ENCODE assay signal across 8 cellular contexts in the genomic region with DNA sequence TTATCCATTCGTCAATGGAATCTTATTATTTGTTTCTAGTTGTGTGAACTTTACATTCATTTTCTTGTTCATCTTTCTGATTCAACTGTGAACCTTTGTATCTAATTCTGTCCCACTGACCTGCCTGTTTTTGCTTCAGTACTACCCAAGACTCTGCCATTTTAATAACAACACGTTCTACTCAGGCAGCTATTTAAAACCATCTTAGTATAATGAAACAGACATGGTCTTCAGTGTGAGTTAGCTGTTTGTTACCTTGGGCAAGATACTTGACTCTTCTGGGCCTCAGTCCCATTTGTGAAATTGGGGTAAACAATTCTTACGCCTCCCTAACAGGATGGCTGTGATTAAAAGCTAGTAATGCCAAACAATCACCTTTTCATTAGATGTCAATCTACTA. TPM values are rescaled to one million over a fixed set of nuclear protein-coding genes. Genes with fewer than 3 reads are reported as not detected.
DNase-seq lines count a peak whose midpoint lies in the region; FAIRE-seq and TF ChIP-seq lines count a peak whose summit lies in the region.

No MANE protein-coding gene starts in this region.

- DNase-seq in CD8-positive, alpha-beta memory T cell = no peak
- no peak for DNase-seq in NB4 (ENCODE audit: low read depth)
- no peak for DNase-seq in H1 (ENCODE audit: low read depth in 1 of 2, low spot score in 2 of 2)
- DNase-seq in DMS53 treated with DMSO at 0.1 percent for 48 hours (lab: John Stamatoyannopoulos, UW; ENCODE audit: unreplicated experiment) = no peak
- no peak for DNase-seq in DMS 273 (lab: John Stamatoyannopoulos, UW; ENCODE audit: unreplicated experiment)
- DNase-seq in germinal center (ENCODE audit: low spot score) = no peak
- no peak for DNase-seq in stimulated activated CD4-positive, alpha-beta T cell treated with anti-CD3 and anti-CD28 coated beads, Interleukin-4, amount 100 ng/mL, for 1 hour

- POLR2A ChIA-PET in CD8-positive, alpha-beta memory T cell (lab: Charles Lee) = no interaction called here
- POLR2A ChIA-PET in H1 (lab: Charles Lee; ENCODE audit: partially characterized antibody) = interaction anchor here (1.1 to 1.2 kb wide), 2 partner anchors 12 to 54 kb away, joined by 3 read pairs; a partner anchor contains a TSS

- no peak overlapping the region for H2BK20ac ChIP-seq in H1 (ENCODE audit: low read length)

- H3K27me3 Mint-ChIP-seq in CD8-positive, alpha-beta memory T cell = no peaks in the 10 kb centered on the region

- H3K79me1 ChIP-seq in H1 (ENCODE audit: low read depth, low read length) = 0 out of 2 replicates have a peak, but pooled peaks cover 3% of the 10 kb centered on the region

- H2BK15ac ChIP-seq in H1 (ENCODE audit: low read length) = no peak overlapping the region

- no peak for TF ChIP-seq CTCF in NB4 (IDR thresholded peaks at IDR 0.05; ENCODE audit: low read depth, low read length)
- TF ChIP-seq CTCF in H1 (IDR thresholded peaks at IDR 0.05; ENCODE audit: control extremely low read depth in 1 of 3, insufficient read depth in 1 of 3, low read depth in 1 of 3, low read length in 3 of 3) = no peak

- H3K4ac ChIP-seq in H1 (replicated peaks; ENCODE audit: insufficient read length, low read depth, low read length) = no peak overlapping the region

- H3K4me1 Mint-ChIP-seq in CD8-positive, alpha-beta memory T cell = peaks cover 0 to 20% (median 8%) of the 10 kb centered on the region in 3 donors

- no peaks in the 10 kb centered on the region; the same call in 1 of the 2 replicates for H3K23me2 ChIP-seq in H1 (ENCODE audit: low read depth, low read length)

- H3K27ac Mint-ChIP-seq in CD8-positive, alpha-beta memory T cell = peak overlapping the region; percentile 37 to 91 (median 86)

- H3K36me3 ChIP-seq in CD8-positive, alpha-beta memory T cell (ENCODE audit: insufficient read depth, low read length) = no peaks in the 10 kb centered on the region
- H3K36me3 ChIP-seq in H1 (ENCODE audit: control insufficient read depth in 2 of 4, insufficient read depth in 4 of 4, low read length in 3 of 4) (peaks cover 0 to 7% (median 0%) of the 10 kb centered on the region in 4 experiments; a peak in 3 of 8 replicates), neuron (ENCODE audit: insufficient read depth, low read length) (peaks cover 12% of the 10 kb centered on the region)

- H2BK5ac ChIP-seq in H1 (ENCODE audit: low read depth, low read length) = no peak overlapping the region

- TF ChIP-seq RAD21 in H1 (IDR thresholded peaks at IDR 0.05 in 1 of 2, conservative IDR thresholded peaks at IDR 0.05 in 1 of 2; ENCODE audit: low read depth in 2 of 2, low read length in 2 of 2) = no peak

- H4K20me1 ChIP-seq in H1 (replicated peaks in 1 of 2; ENCODE audit: control insufficient read depth in 1 of 2, insufficient read depth in 2 of 2, low read length in 2 of 2) = peaks cover 7 to 12% of the 10 kb centered on the region in 2 experiments

- H3K4me1 ChIP-seq in CD8-positive, alpha-beta memory T cell (ENCODE audit: insufficient read depth, low read length) = peaks cover 50% of the 10 kb centered on the region
- H3K4me1 ChIP-seq in H1 (replicated peaks in 1 of 4; ENCODE audit: control insufficient read depth in 3 of 4, insufficient read depth in 4 of 4, low read length in 3 of 4) (peaks cover 3 to 23% (median 9%) of the 10 kb centered on the region in 4 experiments; a peak in 6 of 7 replicates), neuron (ENCODE audit: insufficient read depth, low read length) (peaks cover 22% of the 10 kb centered on the region)

- H3K79me2 ChIP-seq in H1 (ENCODE audit: control insufficient read depth in 1 of 2, insufficient read depth in 2 of 2, low read length in 2 of 2) = peaks cover 21 to 60% of the 10 kb centered on the region in 2 experiments

- 31% methylated on average over 3 of the region's 3 CpGs; no CpG with 5 or more reads in 1 of the 2 experiments for WGBS in H1 (ENCODE audit: extremely low coverage in 1 of 2, insufficient coverage in 1 of 2, insufficient read length in 1 of 2, insufficient replicate concordance in 2 of 2, low coverage in 1 of 2, low lambda C conversion rate in 2 of 2, missing lambda C conversion rate in 1 of 2), 2 experiments

- no peak for FAIRE-seq in H1 (lab: Jason Lieb, UNC)

- TF ChIP-seq POLR2A in NB4 (IDR thresholded peaks at IDR 0.05; ENCODE audit: extremely low read depth, insufficient read length) (no peak), H1 (IDR thresholded peaks at IDR 0.05; ENCODE audit: control extremely low read depth in 1 of 2, low read depth in 2 of 2, low read length in 2 of 2) (no peak)

- H3K9me3 ChIP-seq in CD8-positive, alpha-beta memory T cell (ENCODE audit: low read length) = no peaks in the 10 kb centered on the region
- peaks cover 0 to 5% of the 10 kb centered on the region in 2 experiments; a peak in 1 of 4 replicates for H3K9me3 ChIP-seq in H1 (ENCODE audit: insufficient read depth in 2 of 2, low read depth in 1 of 2, low read length in 1 of 2)
- H3K9me3 ChIP-seq in neuron (ENCODE audit: low read length) = peaks cover 4% of the 10 kb centered on the region

- no peak overlapping the region for H4K5ac ChIP-seq in H1 (ENCODE audit: insufficient read length, low read depth, low read length)

- H3K23ac ChIP-seq in H1 (ENCODE audit: insufficient read length) = no peak overlapping the region

- no peak for TF ChIP-seq EP300 in H1 (IDR thresholded peaks at IDR 0.05; ENCODE audit: borderline replicate concordance in 1 of 2, low read depth in 2 of 2, low read length in 2 of 2)

- no peak overlapping the region for H2BK120ac ChIP-seq in H1 (replicated peaks; ENCODE audit: low read depth, low read length)

- no peak overlapping the region for H4K8ac ChIP-seq in H1 (ENCODE audit: extremely low read depth, insufficient read depth, low read length)

- peak overlapping the region; percentile 78 for H3K4me3 ChIP-seq in CD8-positive, alpha-beta memory T cell (ENCODE audit: low read length)
- H3K4me3 ChIP-seq in NB4 (ENCODE audit: low read depth, low read length) = peak overlapping the region; percentile 100
- H3K4me3 ChIP-seq in H1 (ENCODE audit: extremely low read depth in 1 of 4, insufficient read depth in 2 of 4, low read depth in 3 of 4, low read length in 4 of 4) = peak overlapping the region; percentile 81 to 93 (median 84)
- H3K4me3 ChIP-seq in neuron (ENCODE audit: low read length) = peak overlapping the region; percentile 99

- peak overlapping the region; percentile 88 for H3K27ac ChIP-seq in CD8-positive, alpha-beta memory T cell (ENCODE audit: low read depth, low read length)
- no peak overlapping the region for H3K27ac ChIP-seq in H1 (ENCODE audit: low read depth, low read length)

- H3K9me3 Mint-ChIP-seq in CD8-positive, alpha-beta memory T cell = peaks cover 0 to 5% (median 0%) of the 10 kb centered on the region in 5 donors

- H3K56ac ChIP-seq in H1 (replicated peaks; ENCODE audit: insufficient read length, low read depth, low read length) = no peak overlapping the region

- no peak overlapping the region for H2BK12ac ChIP-seq in H1 (ENCODE audit: low read depth, low read length)

- no peak overlapping the region for H2AK5ac ChIP-seq in H1 (ENCODE audit: low read depth, low read length)

- no peaks in the 10 kb centered on the region for H3K27me3 ChIP-seq in CD8-positive, alpha-beta memory T cell (ENCODE audit: insufficient read depth, low read length, poor library complexity, severe bottlenecking)
- H3K27me3 ChIP-seq in H1 (replicated peaks in 1 of 4; ENCODE audit: control insufficient read depth in 3 of 4, extremely low read depth in 1 of 4, insufficient read depth in 3 of 4, low read length in 3 of 4) (no peaks in the 10 kb centered on the region), neuron (ENCODE audit: insufficient read depth, low read length) (no peaks in the 10 kb centered on the region)

- H3K9ac ChIP-seq in H1 (replicated peaks in 1 of 4; ENCODE audit: extremely low read depth in 1 of 4, low read depth in 3 of 4, low read length in 3 of 4) = 0 out of 7 replicates have a peak overlapping the region, but pooled peaks of 1 of the 4 experiments have one; percentile 16

- H2AFZ ChIP-seq in H1 (ENCODE audit: low read length) (no peak overlapping the region), neuron (ENCODE audit: low read depth, low read length) (no peak overlapping the region)

- CTCF ChIA-PET in CD8-positive, alpha-beta memory T cell (lab: Charles Lee) = interaction anchor here (1.9 kb wide), 1 partner anchor 55 kb away, joined by 6 read pairs; a partner anchor contains a TSS
- CTCF ChIA-PET in H1 (lab: Charles Lee; ENCODE audit: partially characterized antibody) = interaction anchor here (0.6 kb wide), 1 partner anchor 1863 kb away, joined by 3 read pairs; no protein-coding TSS in a partner anchor

- peaks cover 0 to 5% (median 0%) of the 10 kb centered on the region in 3 donors for H3K36me3 Mint-ChIP-seq in CD8-positive, alpha-beta memory T cell

- no peak overlapping the region for H3K14ac ChIP-seq in H1 (ENCODE audit: insufficient read length)

- peak overlapping the region in 1 of 7 donors; percentile 89 for H3K4me3 Mint-ChIP-seq in CD8-positive, alpha-beta memory T cell

- H3K4me2 ChIP-seq in H1 (ENCODE audit: insufficient read depth in 1 of 2, low read depth in 2 of 2, low read length in 2 of 2) = peak overlapping the region; percentile 68 to 79

- no peak overlapping the region for H4K91ac ChIP-seq in H1 (replicated peaks; ENCODE audit: insufficient read length, low read length)

- H3K18ac ChIP-seq in H1 (ENCODE audit: extremely low read depth, low read length) = no peak overlapping the region

RNA-seq across cellular contexts. Expression of a gene that starts 1.6 kb away (rescaled TPM):
- 10 to 100 TPM; 55.5 to 57.7 TPM for total RNA-seq in CD8-positive, alpha-beta memory T cell
- polyA plus RNA-seq in CD8-positive, alpha-beta memory T cell = 47.4 TPM
- 35.3 and 39.5 TPM in 2 replicates for total RNA-seq in H1 (2021; fragmentation: NEBNext Ultra II Directional; extraction: Animal tissue kit (Norgen Biotek cat#: 25700))
- 18.6 and 18.8 TPM in 2 replicates for polyA plus RNA-seq in H1 (2011; rRNA removed)
- 20.4 TPM for polyA plus RNA-seq in H1 (2011; cell fraction: cytosol; rRNA removed)
- 22.3 TPM for polyA plus RNA-seq in H1 (2011; cell fraction: nucleus; rRNA removed)
- polyA plus RNA-seq in H1 (2012, experiment 1 of 2) = 17.3 to 29.8 TPM (median 20.1 TPM) in 4 replicates
- 3.3 TPM for polyA plus RNA-seq in H1 (2012, experiment 2 of 2)
- polyA plus RNA-seq in H1 (2013, experiment 1 of 2) = 22.3 TPM
- polyA plus RNA-seq in H1 (2013, experiment 2 of 2) = 22.0 TPM
- polyA minus RNA-seq in H1 (2011; rRNA and poly(A)+ RNA removed) = 28.9 and 44.8 TPM in 2 replicates
- polyA minus RNA-seq in H1 (2011; cell fraction: cytosol; rRNA and poly(A)+ RNA removed) = 28.5 TPM
- 47.2 TPM for polyA minus RNA-seq in H1 (2011; cell fraction: nucleus; rRNA and poly(A)+ RNA removed)

RNA-seq across cellular contexts. Expression of a gene that starts 42.0 kb away (rescaled TPM):
- under 1 TPM; 0.55 to 0.78 TPM for total RNA-seq in CD8-positive, alpha-beta memory T cell
- polyA plus RNA-seq in CD8-positive, alpha-beta memory T cell = 0.26 TPM
- 0.90 and 1.0 TPM in 2 replicates for total RNA-seq in H1 (2021; fragmentation: NEBNext Ultra II Directional; extraction: Animal tissue kit (Norgen Biotek cat#: 25700))
- polyA plus RNA-seq in H1 (2011; rRNA removed) = 0.74 and 0.86 TPM in 2 replicates
- polyA plus RNA-seq in H1 (2011; cell fraction: cytosol; rRNA removed) = 0.89 TPM
- 0.33 TPM for polyA plus RNA-seq in H1 (2011; cell fraction: nucleus; rRNA removed)
- polyA plus RNA-seq in H1 (2012, experiment 1 of 2) = 0.37 to 0.83 TPM (median 0.78 TPM) in 4 replicates
- polyA plus RNA-seq in H1 (2012, experiment 2 of 2) = not detected
- 1.1 TPM for polyA plus RNA-seq in H1 (2013, experiment 1 of 2)
- polyA plus RNA-seq in H1 (2013, experiment 2 of 2) = 1.2 TPM
- 0.54 TPM in 1 of 2 replicates, not detected in the other for polyA minus RNA-seq in H1 (2011; rRNA and poly(A)+ RNA removed)
- not detected for polyA minus RNA-seq in H1 (2011; cell fraction: cytosol; rRNA and poly(A)+ RNA removed)
- polyA minus RNA-seq in H1 (2011; cell fraction: nucleus; rRNA and poly(A)+ RNA removed) = 0.40 TPM

RNA-seq across cellular contexts. Expression of a gene that starts 54.0 kb away (rescaled TPM):
- 10 to 100 TPM; 34.2 to 36.6 TPM for total RNA-seq in CD8-positive, alpha-beta memory T cell
- polyA plus RNA-seq in CD8-positive, alpha-beta memory T cell = 58.1 TPM
- total RNA-seq in H1 (2021; fragmentation: NEBNext Ultra II Directional; extraction: Animal tissue kit (Norgen Biotek cat#: 25700)) = 10.7 and 21.8 TPM in 2 replicates
- polyA plus RNA-seq in H1 (2011; rRNA removed) = 9.5 and 10.7 TPM in 2 replicates
- polyA plus RNA-seq in H1 (2011; cell fraction: cytosol; rRNA removed) = 18.6 TPM
- polyA plus RNA-seq in H1 (2011; cell fraction: nucleus; rRNA removed) = 10.1 TPM
- 10.9 to 25.0 TPM (median 17.9 TPM) in 4 replicates for polyA plus RNA-seq in H1 (2012, experiment 1 of 2)
- polyA plus RNA-seq in H1 (2012, experiment 2 of 2) = 8.2 TPM
- 8.0 TPM for polyA plus RNA-seq in H1 (2013, experiment 1 of 2)
- 10.9 TPM for polyA plus RNA-seq in H1 (2013, experiment 2 of 2)
- 7.6 and 11.9 TPM in 2 replicates for polyA minus RNA-seq in H1 (2011; rRNA and poly(A)+ RNA removed)
- polyA minus RNA-seq in H1 (2011; cell fraction: cytosol; rRNA and poly(A)+ RNA removed) = 8.2 TPM
- polyA minus RNA-seq in H1 (2011; cell fraction: nucleus; rRNA and poly(A)+ RNA removed) = 25.2 TPM
